In the genomic region with DNA sequence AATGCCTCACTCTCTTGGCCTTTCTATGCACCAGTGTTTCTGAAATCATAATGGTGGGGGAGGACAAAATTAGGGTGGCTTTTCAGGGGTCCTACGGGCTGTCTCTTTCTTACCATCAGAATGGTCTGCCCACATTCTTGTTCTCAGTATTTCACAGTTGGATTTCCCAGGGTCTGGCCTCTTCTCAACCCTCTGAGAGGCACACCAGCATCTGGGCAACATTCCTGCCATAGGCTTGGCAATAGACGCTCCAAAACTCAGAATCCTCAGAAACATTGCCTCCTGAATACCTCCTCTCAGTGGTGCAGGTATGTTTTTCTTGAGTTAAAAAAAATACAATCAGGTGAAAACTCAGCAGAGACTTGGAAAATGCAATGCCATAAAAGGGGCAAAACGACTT, we compare ENCODE assay signal across 28 cellular contexts.
"Had no signal": no experiment of that assay in that cellular context is flagged by ENCODE, and none has a peak within 500 bp of the region (broad histone marks: within the 10 kb centered on the region; RNA-seq: fewer than 3 reads in every experiment).

No MANE protein-coding gene starts in this region.

- H3K36me3 Mint-ChIP-seq: stimulated activated effector memory CD8-positive, alpha-beta T cell treated with anti-CD3 and anti-CD28 coated beads, Interleukin-12 subunit alpha, Interleukin-12 subunit beta, amount 100 ng/mL, for 72 hours; stimulated activated memory B cell treated with anti-CD40 and anti-IgM and Interleukin-4, amounts not matched to agents 10 μg/mL and 1 μg/mL and 100 μg/mL, for 72 hours; stimulated activated naive B cell treated with anti-CD40 and anti-IgM and Interleukin-4, amounts not matched to agents 10 μg/mL and 1 μg/mL and 100 μg/mL, for 72 hours had no signal

- H3K4me1 ChIP-seq: stomach, suprapubic skin, testis, thyroid gland, tibial artery, transverse colon, upper lobe of left lung, upper lobe of right lung, uterus, vagina had no signal

- H3K27ac ChIP-seq: stomach, suprapubic skin, testis, thoracic aorta, thyroid gland, tibial artery, tibial nerve, transverse colon, upper lobe of left lung, upper lobe of right lung, uterus, vagina had no signal

- H3K4me3 Mint-ChIP-seq: stimulated activated effector memory CD8-positive, alpha-beta T cell treated with anti-CD3 and anti-CD28 coated beads, Interleukin-12 subunit alpha, Interleukin-12 subunit beta, amount 100 ng/mL, for 72 hours; stimulated activated memory B cell treated with anti-CD40 and anti-IgM and Interleukin-4, amounts not matched to agents 10 μg/mL and 1 μg/mL and 100 μg/mL, for 72 hours; stimulated activated naive B cell treated with anti-CD40 and anti-IgM and Interleukin-4, amounts not matched to agents 10 μg/mL and 1 μg/mL and 100 μg/mL, for 72 hours; stimulated activated naive CD8-positive, alpha-beta T cell treated with anti-CD3 and anti-CD28 coated beads, Interleukin-15, amount 100 ng/mL, for 72 hours; stimulated activated naive CD8-positive, alpha-beta T cell treated with anti-CD3 and anti-CD28 coated beads, Interleukin-15, Interleukin-2, amounts not matched to agents 100 ng/mL and 50 ng/mL, for 24 hours; type B pancreatic cell had no signal

- H3K27ac Mint-ChIP-seq: stimulated activated effector memory CD8-positive, alpha-beta T cell treated with anti-CD3 and anti-CD28 coated beads, Interleukin-12 subunit alpha, Interleukin-12 subunit beta, amount 100 ng/mL, for 72 hours; stimulated activated memory B cell treated with anti-CD40 and anti-IgM and Interleukin-4, amounts not matched to agents 10 μg/mL and 1 μg/mL and 100 μg/mL, for 72 hours; stimulated activated naive B cell treated with anti-CD40 and anti-IgM and Interleukin-4, amounts not matched to agents 10 μg/mL and 1 μg/mL and 100 μg/mL, for 72 hours; stimulated activated naive CD8-positive, alpha-beta T cell treated with anti-CD3 and anti-CD28 coated beads, Interleukin-15, amount 100 ng/mL, for 72 hours; stimulated activated naive CD8-positive, alpha-beta T cell treated with anti-CD3 and anti-CD28 coated beads, Interleukin-15, Interleukin-2, amounts not matched to agents 100 ng/mL and 50 ng/mL, for 24 hours; type B pancreatic cell had no signal

- H3K4me3 ChIP-seq: stomach, suprapubic skin, testis, thoracic aorta, thyroid gland, tibial artery, tibial nerve, transverse colon, upper lobe of left lung, upper lobe of right lung, uterus, vagina had no signal

- H3K36me3 ChIP-seq: stomach, suprapubic skin, thoracic aorta, thyroid gland, tibial artery, tibial nerve, transverse colon, upper lobe of left lung, upper lobe of right lung, uterus, vagina had no signal

- FAIRE-seq: urothelium cell line had no signal

- H3K27me3 Mint-ChIP-seq: stimulated activated memory B cell treated with anti-CD40 and anti-IgM and Interleukin-4, amounts not matched to agents 10 μg/mL and 1 μg/mL and 100 μg/mL, for 72 hours; stimulated activated naive B cell treated with anti-CD40 and anti-IgM and Interleukin-4, amounts not matched to agents 10 μg/mL and 1 μg/mL and 100 μg/mL, for 72 hours; stimulated activated naive CD8-positive, alpha-beta T cell treated with anti-CD3 and anti-CD28 coated beads, Interleukin-15, amount 100 ng/mL, for 72 hours; stimulated activated naive CD8-positive, alpha-beta T cell treated with anti-CD3 and anti-CD28 coated beads, Interleukin-15, Interleukin-2, amounts not matched to agents 100 ng/mL and 50 ng/mL, for 24 hours; type B pancreatic cell had no signal

- H3K9me3 ChIP-seq: stomach, suprapubic skin, testis, thoracic aorta, thyroid gland, transverse colon, upper lobe of right lung, uterus, vagina had no signal

- H3K27me3 ChIP-seq: stomach, suprapubic skin, testis, thyroid gland, tibial artery, tibial nerve, transverse colon, upper lobe of left lung, upper lobe of right lung, uterus, vagina had no signal

- DNase-seq: stimulated activated CD4-positive, alpha-beta T cell treated with anti-CD3 and anti-CD28 coated beads, Interleukin-2, amount 100 ng/mL, for 48 hours; stimulated activated CD4-positive, alpha-beta T cell treated with anti-CD3 and anti-CD28 coated beads, Interleukin-4, amount 100 ng/mL, for 1 hour; stimulated activated CD4-positive, alpha-beta T cell treated with anti-CD3 and anti-CD28 coated beads, Interleukin-4, amount 100 ng/mL, for 24 hours; stimulated activated CD4-positive, alpha-beta T cell treated with anti-CD3 and anti-CD28 coated beads, Interleukin-4, amount 100 ng/mL, for 4 hours; stimulated activated CD8-positive, alpha-beta memory T cell treated with anti-CD3 and anti-CD28 coated beads, Interleukin-4, amount 100 ng/mL, for 48 hours; stimulated activated naive B cell treated with anti-CD40 and anti-IgM and Interleukin-4, amounts not matched to agents 10 μg/mL and 1 μg/mL and 100 μg/mL, for 72 hours; stimulated activated naive CD4-positive, alpha-beta T cell; stimulated activated naive CD4-positive, alpha-beta T cell treated with Interleukin-2 at 50 U/mL for 16 hours; stimulated activated naive CD8-positive, alpha-beta T cell treated with anti-CD3 and anti-CD28 coated beads, Interleukin-15, amount 100 ng/mL, for 72 hours; stimulated activated naive CD8-positive, alpha-beta T cell treated with anti-CD3 and anti-CD28 coated beads, Interleukin-15, Interleukin-2, amounts not matched to agents 100 U/mL and 50 U/mL, for 24 hours; stomach; substantia nigra; testis; thyroid gland; tibial artery; transverse colon; upper lobe of left lung; upper lobe of right lung; uterus had no signal

- H3K9me3 Mint-ChIP-seq: stimulated activated effector memory CD8-positive, alpha-beta T cell treated with anti-CD3 and anti-CD28 coated beads, Interleukin-12 subunit alpha, Interleukin-12 subunit beta, amount 100 ng/mL, for 72 hours; stimulated activated naive CD8-positive, alpha-beta T cell treated with anti-CD3 and anti-CD28 coated beads, Interleukin-15, Interleukin-2, amounts not matched to agents 100 ng/mL and 50 ng/mL, for 24 hours; type B pancreatic cell had no signal

- H3K4me1 Mint-ChIP-seq: stimulated activated effector memory CD8-positive, alpha-beta T cell treated with anti-CD3 and anti-CD28 coated beads, Interleukin-12 subunit alpha, Interleukin-12 subunit beta, amount 100 ng/mL, for 72 hours; stimulated activated memory B cell treated with anti-CD40 and anti-IgM and Interleukin-4, amounts not matched to agents 10 μg/mL and 1 μg/mL and 100 μg/mL, for 72 hours; stimulated activated naive B cell treated with anti-CD40 and anti-IgM and Interleukin-4, amounts not matched to agents 10 μg/mL and 1 μg/mL and 100 μg/mL, for 72 hours; stimulated activated naive CD8-positive, alpha-beta T cell treated with anti-CD3 and anti-CD28 coated beads, Interleukin-15, amount 100 ng/mL, for 72 hours had no signal
